In genomic region chr7:56063882-56064625, GRCh38 we compare ENCODE assay signal across 8 cellular contexts. TPM values are rescaled to one million over a fixed set of nuclear protein-coding genes. Genes with fewer than 3 reads are reported as not detected.
DNase-seq lines count a peak whose midpoint lies in the region; ATAC-seq lines count a peak whose summit lies in the region.

TSS of gene SUMF2 (plus strand) at chr7:56064286. CDS start at chr7:56064312, 26 bp downstream.

- peak within 1 kb of the TSS; percentile 99 for H3K4me3 ChIP-seq in effector memory CD4-positive, alpha-beta T cell (ENCODE audit: insufficient read depth, low read depth, low read length, poor library complexity, severe bottlenecking)

- peaks cover 21% of the 10 kb centered on the region for H3K4me1 Mint-ChIP-seq in memory B cell

- DNase-seq in COLO668 (lab: John Stamatoyannopoulos, UW; ENCODE audit: unreplicated experiment): peak; percentile 93
- DNase-seq in HPDE6-E6E7 (ENCODE audit: extremely low spot score): peak; percentile 99
- DNase-seq in NOMO-1 (lab: John Stamatoyannopoulos, UW; ENCODE audit: unreplicated experiment in 2 of 2): peak; percentile 82 to 85
- peak; percentile 80 to 87 (median 82) for DNase-seq in effector memory CD4-positive, alpha-beta T cell
- peak; percentile 89 to 91 for DNase-seq in memory B cell (ENCODE audit: low spot score in 2 of 2)
- DNase-seq in stimulated activated CD8-positive, alpha-beta memory T cell treated with anti-CD3 and anti-CD28 coated beads, Interleukin-12 subunit alpha, Interleukin-12 subunit beta, amount 100 ng/mL, for 24 hours (ENCODE audit: extremely low read depth): peak; percentile 75

- H3K9me3 Mint-ChIP-seq in memory B cell: no peaks in the 10 kb centered on the region

- no peaks in the 10 kb centered on the region for H3K9me3 ChIP-seq in effector memory CD4-positive, alpha-beta T cell (ENCODE audit: control insufficient read depth, low read length)

- peaks cover 5% of the 10 kb centered on the region for H3K4me1 ChIP-seq in effector memory CD4-positive, alpha-beta T cell (ENCODE audit: control insufficient read depth, insufficient read depth, low read length, poor library complexity, severe bottlenecking)

- peaks cover 25% of the 10 kb centered on the region for H3K36me3 Mint-ChIP-seq in memory B cell

- peak within 1 kb of the TSS; percentile 84 for H3K27ac ChIP-seq in effector memory CD4-positive, alpha-beta T cell (ENCODE audit: insufficient read depth, low read length, poor library complexity, severe bottlenecking)

- no peaks in the 10 kb centered on the region for H3K27me3 ChIP-seq in effector memory CD4-positive, alpha-beta T cell (replicated peaks; ENCODE audit: control insufficient read depth, insufficient read depth, low read length, poor library complexity, severe bottlenecking)

- H3K36me3 ChIP-seq in effector memory CD4-positive, alpha-beta T cell (ENCODE audit: control insufficient read depth, insufficient read depth, low read length): peaks cover 26% of the 10 kb centered on the region

- CTCF ChIA-PET in activated CD8-positive, alpha-beta memory T cell treated with anti-CD3 and anti-CD28 coated beads for 36 hours (lab: Charles Lee): interaction anchor here (0.6 to 2.0 kb wide), 5 partner anchors 11 to 100 kb away, joined by 3 to 8 read pairs (median 4); partner anchors contain the start of genes CCT6A, NIPSNAP2 and PSPH

- POLR2A ChIA-PET in activated CD8-positive, alpha-beta memory T cell treated with anti-CD3 and anti-CD28 coated beads for 36 hours (lab: Charles Lee): interaction anchor here (0.7 to 2.1 kb wide), 9 partner anchors 8 to 698 kb away, joined by 3 to 24 read pairs (median 4); partner anchors contain the start of genes CCT6A, CHCHD2, NIPSNAP2 and PSPH

- ATAC-seq in GM19467 (IDR thresholded peaks at IDR 0.05; ENCODE audit: unreplicated experiment) (peak; percentile 88), memory B cell (ENCODE audit: low read depth) (peak; percentile 90)

- H3K27me3 Mint-ChIP-seq in memory B cell: no peaks in the 10 kb centered on the region

- peak within 1 kb of the TSS; percentile 84 for H3K27ac Mint-ChIP-seq in memory B cell

- peak within 1 kb of the TSS; percentile 91 for H3K4me3 Mint-ChIP-seq in memory B cell

RNA-seq across cellular contexts. Expression of gene SUMF2, which starts in this region (rescaled TPM):
- 100 to 1,000 TPM; 144 to 145 TPM for total RNA-seq in activated CD8-positive, alpha-beta memory T cell treated with anti-CD3 and anti-CD28 coated beads for 36 hours

Comparison
In these comparisons a context has a peak if more than half of its experiments do, and no peak if none do; other contexts are left out.
1. Peak in every context shown above with its lines: DNase-seq, ATAC-seq, H3K4me3 ChIP-seq and H3K27ac ChIP-seq.